Comparison of ENCODE assay signal across 14 cellular contexts in genomic region chr22:48953830-48954229, GRCh38.
"Had no signal": no experiment of that assay in that cellular context is flagged by ENCODE, and none has a peak within 500 bp of the region (broad histone marks: within the 10 kb centered on the region; RNA-seq: fewer than 3 reads in every experiment).

No MANE protein-coding gene starts in this region.

- H3K4me3 ChIP-seq: hepatocyte, SK-N-MC, tibial artery, uterus had no signal

- H3K27ac ChIP-seq: hepatocyte, SK-N-MC, tibial artery, uterus had no signal

- H3K9me3 ChIP-seq: tibial artery, uterus had no signal

- DNase-seq: activated CD4-positive, alpha-beta T cell treated with anti-CD3 and anti-CD28 coated beads, Interleukin-2, amount 50 U/mL, for 4 hours; activated naive CD4-positive, alpha-beta T cell treated with anti-CD3 and anti-CD28 coated beads for 36 hours; activated T-cell treated with anti-CD3 and anti-CD28 coated beads, Interleukin-2, amount 50 U/mL, for 4 hours; dermis blood vessel endothelial cell; effector memory CD4-positive, alpha-beta T cell; left colon; stimulated activated CD4-positive, alpha-beta T cell treated with anti-CD3 and anti-CD28 coated beads, Interleukin-12 subunit alpha, Interleukin-12 subunit beta, amount 100 ng/mL, for 4 hours; stimulated activated CD4-positive, alpha-beta T cell treated with anti-CD3 and anti-CD28 coated beads, Interleukin-1b, Interleukin-23, amount 100 ng/mL, for 48 hours; stimulated activated naive CD4-positive, alpha-beta T cell treated with Interleukin-2 at 50 U/mL for 16 hours; substantia nigra; uterus had no signal

- ATAC-seq: activated T-cell treated with anti-CD3 and anti-CD28 coated beads, Interleukin-2, amount 50 U/mL, for 4 hours; left colon had no signal

- H3K27me3 ChIP-seq: hepatocyte, uterus had no signal

- H3K4me2 ChIP-seq: hepatocyte had no signal

- H3K4me1 ChIP-seq: tibial artery, uterus had no signal

- H3K36me3 ChIP-seq: tibial artery, uterus had no signal

- H3K79me2 ChIP-seq: hepatocyte had no signal

- H2AFZ ChIP-seq: hepatocyte had no signal
